Comparison of ENCODE assay signal across 8 cellular contexts in the genomic region with DNA sequence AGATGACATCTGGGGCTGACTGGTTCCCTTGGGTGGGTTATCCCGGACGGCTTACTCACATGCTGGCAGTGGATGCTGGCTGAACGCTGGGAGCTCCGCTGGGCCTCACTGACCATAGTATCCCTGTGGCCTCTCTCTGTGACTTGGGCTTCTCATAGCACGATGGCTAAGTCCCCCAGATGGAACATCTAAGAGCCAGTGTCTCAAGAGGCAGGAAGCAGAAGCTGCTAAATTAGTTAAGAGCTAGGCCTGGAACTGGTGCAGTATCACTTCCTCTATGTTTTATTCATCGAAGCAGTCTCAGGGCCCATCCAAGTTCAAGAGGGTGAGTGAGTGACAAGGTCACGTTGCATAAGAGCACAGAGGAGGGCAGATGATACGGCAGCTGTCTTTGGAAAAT.
DNase-seq lines count a peak whose midpoint lies in the region; ATAC-seq and TF ChIP-seq lines count a peak whose summit lies in the region.

No MANE protein-coding gene starts in this region.

- H3K36me3 Mint-ChIP-seq in activated T-cell treated with anti-CD3 and anti-CD28 coated beads, Interleukin-2, amount 50 U/mL, for 24 hours (ENCODE audit: low read depth) = no peaks in the 10 kb centered on the region

- H3K4me3 ChIP-seq in lung (no peak overlapping the region), MG63 (no peak overlapping the region)

- DNase-seq in lung (ENCODE audit: low spot score) (no peak), MG63 (no peak), SW480 (ENCODE audit: low spot score) (no peak)
- no peak for DNase-seq in activated T-cell treated with anti-CD3 and anti-CD28 coated beads, Interleukin-2, amount 50 U/mL, for 24 hours
- DNase-seq in stimulated activated naive CD4-positive, alpha-beta T cell (lab: John Stamatoyannopoulos, UW) = no peak

- H3K27ac ChIP-seq in lung (ENCODE audit: low read depth in 1 of 2, low read length in 1 of 2) = no peak overlapping the region

- H3K4me1 ChIP-seq in lung (ENCODE audit: control insufficient read depth in 2 of 2, insufficient read depth in 2 of 2, low read length in 2 of 2) = peaks cover 2% of the 10 kb centered on the region in 2 donors

- H3K36me3 ChIP-seq in lung (ENCODE audit: control insufficient read depth in 2 of 2, insufficient read depth in 2 of 2, low read length in 2 of 2) = peaks cover 5 to 15% of the 10 kb centered on the region in 2 donors
- no peaks in the 10 kb centered on the region for H3K36me3 ChIP-seq in MG63

- H3K9me3 Mint-ChIP-seq in activated T-cell treated with anti-CD3 and anti-CD28 coated beads, Interleukin-2, amount 50 U/mL, for 24 hours = no peaks in the 10 kb centered on the region

- whole genome bisulfite sequencing in lung, 2 donors = 56 to 71% methylated on average over 8 of the region's 8 CpGs

- no peak for TF ChIP-seq CTCF in lung (IDR thresholded peaks at IDR 0.05; ENCODE audit: control extremely low read depth, extremely low read depth)

- H3K4me3 Mint-ChIP-seq in activated T-cell treated with anti-CD3 and anti-CD28 coated beads, Interleukin-2, amount 50 U/mL, for 24 hours = no peak overlapping the region

- no peak overlapping the region for H3K27ac Mint-ChIP-seq in activated T-cell treated with anti-CD3 and anti-CD28 coated beads, Interleukin-2, amount 50 U/mL, for 24 hours

- no peaks in the 10 kb centered on the region for H3K27me3 Mint-ChIP-seq in activated T-cell treated with anti-CD3 and anti-CD28 coated beads, Interleukin-2, amount 50 U/mL, for 24 hours

- no peaks in the 10 kb centered on the region for H3K9me3 ChIP-seq in lung (ENCODE audit: control insufficient read depth in 2 of 2, insufficient read depth in 1 of 2, low read length in 1 of 2)
- H3K9me3 ChIP-seq in MG63 = no peaks in the 10 kb centered on the region

- H3K27me3 ChIP-seq in lung (ENCODE audit: control insufficient read depth, insufficient read depth) = no peaks in the 10 kb centered on the region
- H3K27me3 ChIP-seq in MG63 = no peaks in the 10 kb centered on the region

- H3K4me1 Mint-ChIP-seq in activated T-cell treated with anti-CD3 and anti-CD28 coated beads, Interleukin-2, amount 50 U/mL, for 24 hours (ENCODE audit: low read depth) = no peaks in the 10 kb centered on the region

- ATAC-seq in GM18861 (IDR thresholded peaks at IDR 0.05; ENCODE audit: unreplicated experiment) (peak; percentile 92), HG02571 (IDR thresholded peaks at IDR 0.05; ENCODE audit: unreplicated experiment) (peak; percentile 82), HG03575 (IDR thresholded peaks at IDR 0.05; ENCODE audit: extremely low read depth, insufficient number of reproducible peaks, low FRiP score, unreplicated experiment) (peak; percentile 87), lung (ENCODE audit: insufficient read depth, low FRiP score) (peak; percentile 49)
